24 cellular contexts compared by ENCODE assay signal in the genomic region with DNA sequence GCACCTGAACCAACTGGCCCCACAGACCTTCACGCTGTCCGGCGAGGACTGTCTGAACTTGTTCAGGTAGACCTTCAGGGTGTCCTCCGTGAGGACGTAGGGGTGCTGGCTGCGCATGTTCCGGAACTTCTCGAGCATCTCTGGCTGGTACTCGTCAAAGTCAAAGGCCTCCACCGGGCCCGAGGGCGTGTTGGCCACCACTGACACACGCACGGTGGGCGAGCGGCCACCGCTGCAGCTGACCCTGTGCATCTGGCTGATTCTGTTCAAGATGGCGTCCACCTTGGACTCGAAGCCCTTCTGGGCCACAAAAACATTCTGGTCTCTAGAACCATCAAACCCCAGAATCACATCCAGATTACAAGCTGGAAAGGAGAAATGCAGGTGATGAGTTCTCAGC. TPM values are rescaled to one million over a fixed set of nuclear protein-coding genes. Genes with fewer than 3 reads are reported as not detected.
"Had no signal": no experiment of that assay in that cellular context is flagged by ENCODE, and none has a peak within 500 bp of the region (broad histone marks: within the 10 kb centered on the region; RNA-seq: fewer than 3 reads in every experiment).

No MANE protein-coding gene starts in this region.

- H3K27me3 ChIP-seq: MG63 had no signal

- H3K4me2 ChIP-seq: SK-N-SH had no signal

- ATAC-seq: Panc1, PC-3 had no signal

- H3K4me3 ChIP-seq: MG63 had no signal

- H3K27ac ChIP-seq: RWPE1 had no signal

- H3K9me3 ChIP-seq: MG63, SK-N-SH had no signal

- DNase-seq: Karpas-422, KG1, MG63, NCI-H1092, NCI-H1105 treated with DMSO at 0.1 percent for 48 hours, NCI-H1417 treated with DMSO at 0.1 percent for 48 hours, NCI-H187, NCI-H2029, NCI-H2081 treated with DMSO at 0.1 percent for 48 hours, NCI-H2171, NCI-H226, NCI-H446, NCI-H510A, NCI-H524 treated with DMSO at 0.1 percent for 48 hours, NCI-H69, NCI-H774, PC-3, SHP77, SK-N-SH, SW 1271 had no signal

- H3K9ac ChIP-seq: SK-N-SH had no signal

RNA-seq across cellular contexts. Expression of a gene that starts 48.3 kb away (rescaled TPM):
- total RNA-seq: HT-29, OCI-LY7 had no signal
